In the genomic region with DNA sequence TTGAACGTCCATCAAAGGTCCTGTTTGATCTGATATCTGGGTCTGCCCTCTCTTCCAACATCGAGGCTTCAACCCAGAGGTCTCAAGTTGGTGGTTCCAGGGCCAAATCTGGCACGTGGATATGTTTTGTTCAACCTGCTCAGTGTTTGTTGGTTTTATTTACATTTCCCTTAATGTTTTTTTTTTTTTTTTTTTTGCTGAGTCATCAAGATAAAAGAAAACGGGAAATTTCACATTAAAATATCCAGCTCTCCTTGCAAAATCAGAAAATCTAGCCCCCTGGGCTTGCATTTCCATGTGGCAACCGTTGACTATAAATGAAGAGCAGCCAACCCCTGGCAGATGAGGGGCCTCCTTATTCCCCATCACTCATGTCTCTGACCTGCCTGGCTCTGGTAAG, we compare ENCODE assay signal across 1 cellular context.
TF ChIP-seq lines count a peak whose summit lies in the region.

No MANE protein-coding gene starts in this region.

TF ChIP-seq in GM23338, 12 proteins besides CTCF, POLR2A, EP300 and RAD21 (continued from another document):
- TF ChIP-seq, protein P1, sequence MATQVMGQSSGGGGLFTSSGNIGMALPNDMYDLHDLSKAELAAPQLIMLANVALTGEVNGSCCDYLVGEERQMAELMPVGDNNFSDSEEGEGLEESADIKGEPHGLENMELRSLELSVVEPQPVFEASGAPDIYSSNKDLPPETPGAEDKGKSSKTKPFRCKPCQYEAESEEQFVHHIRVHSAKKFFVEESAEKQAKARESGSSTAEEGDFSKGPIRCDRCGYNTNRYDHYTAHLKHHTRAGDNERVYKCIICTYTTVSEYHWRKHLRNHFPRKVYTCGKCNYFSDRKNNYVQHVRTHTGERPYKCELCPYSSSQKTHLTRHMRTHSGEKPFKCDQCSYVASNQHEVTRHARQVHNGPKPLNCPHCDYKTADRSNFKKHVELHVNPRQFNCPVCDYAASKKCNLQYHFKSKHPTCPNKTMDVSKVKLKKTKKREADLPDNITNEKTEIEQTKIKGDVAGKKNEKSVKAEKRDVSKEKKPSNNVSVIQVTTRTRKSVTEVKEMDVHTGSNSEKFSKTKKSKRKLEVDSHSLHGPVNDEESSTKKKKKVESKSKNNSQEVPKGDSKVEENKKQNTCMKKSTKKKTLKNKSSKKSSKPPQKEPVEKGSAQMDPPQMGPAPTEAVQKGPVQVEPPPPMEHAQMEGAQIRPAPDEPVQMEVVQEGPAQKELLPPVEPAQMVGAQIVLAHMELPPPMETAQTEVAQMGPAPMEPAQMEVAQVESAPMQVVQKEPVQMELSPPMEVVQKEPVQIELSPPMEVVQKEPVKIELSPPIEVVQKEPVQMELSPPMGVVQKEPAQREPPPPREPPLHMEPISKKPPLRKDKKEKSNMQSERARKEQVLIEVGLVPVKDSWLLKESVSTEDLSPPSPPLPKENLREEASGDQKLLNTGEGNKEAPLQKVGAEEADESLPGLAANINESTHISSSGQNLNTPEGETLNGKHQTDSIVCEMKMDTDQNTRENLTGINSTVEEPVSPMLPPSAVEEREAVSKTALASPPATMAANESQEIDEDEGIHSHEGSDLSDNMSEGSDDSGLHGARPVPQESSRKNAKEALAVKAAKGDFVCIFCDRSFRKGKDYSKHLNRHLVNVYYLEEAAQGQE (IDR thresholded peaks at IDR 0.05; ENCODE audit: unreplicated experiment) = no peak
- no peak for TF ChIP-seq EZH2 (IDR thresholded peaks at IDR 0.05; ENCODE audit: low read depth, unreplicated experiment)
